ENCODE assay signal across 1 cellular context in genomic region chr10:46528675-46529615, GRCh38.
TF ChIP-seq lines count a peak whose summit lies in the region.

No MANE protein-coding gene starts in this region.

TF ChIP-seq in IMR-90, 13 proteins besides CTCF, POLR2A, EP300 and RAD21 (continued from another document):
- TF ChIP-seq CHD1 (IDR thresholded peaks at IDR 0.05; ENCODE audit: low read depth, low read length) (no peak), FOS (IDR thresholded peaks at IDR 0.05; ENCODE audit: low read depth, low read length) (no peak)
